ENCODE assay signal across 8 cellular contexts in the genomic region with DNA sequence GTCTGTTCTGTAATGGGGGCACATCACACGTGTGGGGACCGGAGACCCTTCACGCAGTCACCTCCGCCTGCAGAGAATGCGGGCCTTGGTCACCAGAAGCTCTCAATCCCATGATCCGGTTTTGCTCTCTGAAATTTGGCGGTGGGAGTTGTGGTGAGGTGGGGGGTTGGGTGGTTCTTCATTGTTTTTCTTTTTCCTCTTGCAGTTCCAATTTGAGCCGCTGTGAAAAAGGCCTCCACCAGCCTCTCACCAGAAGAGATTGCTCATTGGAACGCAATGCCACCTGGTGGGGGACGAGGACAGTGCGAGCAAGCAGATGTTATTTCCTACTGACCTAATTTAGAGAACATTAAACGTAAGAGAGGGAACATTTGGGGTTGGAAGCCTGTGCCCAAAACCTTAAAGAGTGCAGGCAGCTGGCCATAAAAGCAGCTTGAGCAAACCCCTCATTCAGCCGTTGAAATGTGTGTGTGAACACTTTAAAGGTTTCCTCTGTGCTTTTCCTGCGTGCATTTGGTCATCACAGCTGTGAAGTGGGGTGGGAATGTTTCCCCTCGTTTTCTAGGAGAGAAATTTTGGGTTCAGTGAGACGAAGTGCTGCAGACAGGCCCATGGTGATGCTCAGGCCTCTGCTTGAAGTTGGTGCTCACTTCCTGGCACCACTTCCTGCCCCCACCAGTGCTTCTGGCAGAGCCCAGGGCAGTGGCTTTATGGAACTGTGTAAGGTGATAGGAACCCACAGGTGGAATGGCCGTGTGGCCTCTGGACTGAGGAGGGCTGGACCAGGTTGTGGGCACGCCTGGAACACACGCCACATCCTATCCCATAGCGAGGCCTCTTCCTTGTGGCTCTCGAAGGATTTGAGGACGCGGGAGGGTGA.
DNase-seq lines count a peak whose midpoint lies in the region; ATAC-seq, FAIRE-seq and TF ChIP-seq lines count a peak whose summit lies in the region.

No MANE protein-coding gene starts in this region.

- H3K36me3 ChIP-seq in endothelial cell of umbilical vein (ENCODE audit: control insufficient read depth in 2 of 2, extremely low read depth in 1 of 2, insufficient read depth in 2 of 2, low read length in 2 of 2) (no peaks in the 10 kb centered on the region), mucosa of descending colon (ENCODE audit: low read depth) (no peaks in the 10 kb centered on the region)

- no peak overlapping the region for H3K9ac ChIP-seq in endothelial cell of umbilical vein (replicated peaks; ENCODE audit: extremely low read depth, insufficient read depth, low read length)

- TF ChIP-seq CTCF in endothelial cell of umbilical vein (IDR thresholded peaks at IDR 0.05; ENCODE audit: extremely low read depth in 1 of 2, insufficient read depth in 1 of 2, low read depth in 1 of 2, low read length in 2 of 2), result peak; percentile 92 to 95
- peak; percentile 82 for TF ChIP-seq CTCF in mucosa of descending colon (IDR thresholded peaks at IDR 0.05)

- H3K9me3 ChIP-seq in endothelial cell of umbilical vein (replicated peaks; ENCODE audit: control insufficient read depth, insufficient read depth, low read length) (no peaks in the 10 kb centered on the region), mucosa of descending colon (no peaks in the 10 kb centered on the region)

- no peak overlapping the region for H3K4me2 ChIP-seq in endothelial cell of umbilical vein (ENCODE audit: insufficient read depth, low read length)

- dilution Hi-C loops in endothelial cell of umbilical vein (cut with MboI; ENCODE audit: extremely low pct_ligation_motif_present, low sequenced_read_pairs), result no loop called here

- H2AFZ ChIP-seq in endothelial cell of umbilical vein (ENCODE audit: low read depth, low read length), result peak overlapping the region; percentile 46

- no peaks in the 10 kb centered on the region for H3K9me1 ChIP-seq in endothelial cell of umbilical vein (replicated peaks; ENCODE audit: control insufficient read depth, extremely low read depth, insufficient read depth, low read length)

- DNase-seq in COR-L47 (lab: John Stamatoyannopoulos, UW), result peak; percentile 89
- peak; percentile 47 for DNase-seq in HS-27A (ENCODE audit: low read depth)
- peak; percentile 55 to 78 for DNase-seq in NOMO-1 (lab: John Stamatoyannopoulos, UW; ENCODE audit: unreplicated experiment in 2 of 2)
- peak; percentile 59 for DNase-seq in activated CD8-positive, alpha-beta memory T cell treated with anti-CD3 and anti-CD28 coated beads, Interleukin-2, amount 50 U/mL, for 24 hours (ENCODE audit: extremely low read depth)
- peak; percentile 90 for DNase-seq in endothelial cell of umbilical vein (ENCODE audit: low read depth, low spot score)
- peak; percentile 75 to 94 (median 89) for DNase-seq in mucosa of descending colon
- peak; percentile 50 to 61 for DNase-seq in stimulated activated CD8-positive, alpha-beta memory T cell treated with anti-CD3 and anti-CD28 coated beads, Interleukin-4, amount 100 ng/mL, for 4 hours (ENCODE audit: low read depth in 2 of 2, low spot score in 1 of 2)

- H3K4me1 ChIP-seq in endothelial cell of umbilical vein (ENCODE audit: control insufficient read depth, extremely low read depth, insufficient read depth, low read length) (peaks cover 11% of the 10 kb centered on the region), mucosa of descending colon (ENCODE audit: low read depth) (peaks cover 5% of the 10 kb centered on the region)

- intact Hi-C loops in endothelial cell of umbilical vein (cut with micrococcal nuclease), result loop anchor here (1.0 to 2.0 kb wide), 7 partner anchors 58 to 401 kb away; partner anchors contain the start of genes PIGN and RELCH
- intact Hi-C loops in mucosa of descending colon (cut with DNase I, micrococcal nuclease), result loop anchor here (2.0 to 10.0 kb wide), 3 partner anchors 160 to 400 kb away; no protein-coding TSS in a partner anchor

- peak; percentile 77 for ATAC-seq in GM19463 (IDR thresholded peaks at IDR 0.05; ENCODE audit: unreplicated experiment)
- ATAC-seq in mucosa of descending colon, result peak; percentile 95

- CTCF ChIA-PET in endothelial cell of umbilical vein (lab: Charles Lee), result interaction anchor here (0.7 to 2.8 kb wide), 24 partner anchors 11 to 404 kb away, joined by 3 to 19 read pairs (median 4); partner anchors contain the start of genes PHLPP1, PIGN, RELCH and ZCCHC2

- peak; percentile 92 for FAIRE-seq in endothelial cell of umbilical vein (lab: Jason Lieb, UNC)

- POLR2A ChIA-PET in endothelial cell of umbilical vein (lab: Charles Lee), result no interaction called here

- H3K27ac ChIP-seq in endothelial cell of umbilical vein (ENCODE audit: insufficient read depth, low read depth, low read length), result no peak overlapping the region

- no peaks in the 10 kb centered on the region for H3K79me2 ChIP-seq in endothelial cell of umbilical vein (ENCODE audit: control insufficient read depth, insufficient read depth, low read length)

- H3K4me3 ChIP-seq in endothelial cell of umbilical vein (replicated peaks in 1 of 3; ENCODE audit: insufficient read depth in 1 of 3, low read depth in 1 of 3, low read length in 3 of 3) (no peak overlapping the region), mucosa of descending colon (no peak overlapping the region)

- no peaks in the 10 kb centered on the region for H4K20me1 ChIP-seq in endothelial cell of umbilical vein (replicated peaks; ENCODE audit: control insufficient read depth, extremely low read depth, insufficient read depth, low read length)

- H3K27me3 ChIP-seq in endothelial cell of umbilical vein (ENCODE audit: control insufficient read depth in 2 of 2, insufficient read depth in 2 of 2, low read length in 2 of 2), result no peaks in the 10 kb centered on the region

- no TSS peak for BruUV-seq in endothelial cell of umbilical vein (replicated peaks; lab: Mats Ljungman, UMichigan)

- TF ChIP-seq POLR2A in endothelial cell of umbilical vein (IDR thresholded peaks at IDR 0.05; ENCODE audit: low read depth, low read length), result no peak

TF ChIP-seq in endothelial cell of umbilical vein, 7 proteins besides CTCF, POLR2A, EP300 and RAD21:
- TF ChIP-seq JUN (IDR thresholded peaks at IDR 0.05; ENCODE audit: borderline replicate concordance, insufficient read depth, insufficient read length, low read depth), result no peak
- TF ChIP-seq FOS (IDR thresholded peaks at IDR 0.05; ENCODE audit: borderline replicate concordance, insufficient read depth, low read length), result no peak
- no peak for TF ChIP-seq EZH2 (IDR thresholded peaks at IDR 0.05; ENCODE audit: borderline replicate concordance, low read depth, low read length, severe bottlenecking)
- TF ChIP-seq MAX (IDR thresholded peaks at IDR 0.05; ENCODE audit: insufficient read depth, insufficient read length), result no peak
- TF ChIP-seq POLR2AphosphoS5 (IDR thresholded peaks at IDR 0.05; ENCODE audit: insufficient read depth, low read depth, low read length), result no peak
- TF ChIP-seq MYC (IDR thresholded peaks at IDR 0.05; ENCODE audit: low read depth, low read length), result no peak
- TF ChIP-seq GATA2 (IDR thresholded peaks at IDR 0.05; ENCODE audit: insufficient read depth, insufficient read length, low read depth, low read length), result no peak
